ENCODE assay signal across 12 cellular contexts in the genomic region with DNA sequence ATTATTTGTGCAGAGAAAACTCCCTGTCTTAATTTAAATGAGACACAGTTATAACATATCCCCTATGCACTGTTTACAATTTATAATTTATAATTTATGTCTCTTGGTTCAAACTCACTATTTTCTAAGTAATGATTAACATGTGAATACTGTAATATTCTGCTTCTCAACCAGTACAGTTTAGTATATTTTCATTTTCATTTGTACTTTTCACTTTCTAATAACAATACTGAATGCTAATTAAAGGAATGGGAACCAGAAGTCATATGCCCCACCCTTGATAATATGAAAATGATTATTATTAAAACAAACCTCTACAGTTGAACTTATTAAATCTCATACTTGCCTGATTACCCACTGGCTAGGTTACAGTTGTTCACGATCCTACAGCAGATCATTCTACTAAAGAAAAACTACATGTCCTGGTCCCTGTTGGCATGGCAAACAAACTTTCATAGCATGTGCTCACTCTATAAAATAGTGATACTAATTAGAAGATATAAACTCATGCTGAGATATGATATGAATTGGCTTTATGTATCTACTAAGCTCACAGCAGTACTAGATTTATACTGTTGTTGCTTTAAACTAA.
DNase-seq lines count a peak whose midpoint lies in the region; ATAC-seq and TF ChIP-seq lines count a peak whose summit lies in the region.
"Had no signal": no experiment of that assay in that cellular context is flagged by ENCODE, and none has a peak within 500 bp of the region (broad histone marks: within the 10 kb centered on the region; RNA-seq: fewer than 3 reads in every experiment).

No MANE protein-coding gene starts in this region.

- no peak overlapping the region for H3K27ac ChIP-seq in coronary artery
- H3K27ac ChIP-seq: epithelial cell of prostate had no signal

- H3K4me3 ChIP-seq in coronary artery = no peak overlapping the region

- no peak for DNase-seq in iPS-NIHi11 (ENCODE audit: low spot score)
- DNase-seq in NCI-H2029 (lab: John Stamatoyannopoulos, UW) = no peak
- DNase-seq in coronary artery (ENCODE audit: low spot score) = no peak
- no peak for DNase-seq in GM13977 (ENCODE audit: low spot score)
- DNase-seq: hippocampal formation, KBM-7, PC-3 had no signal

- ATAC-seq in GM18502 (IDR thresholded peaks at IDR 0.05; ENCODE audit: poor library complexity, unreplicated experiment) (peak; percentile 52), GM19455 (IDR thresholded peaks at IDR 0.05; ENCODE audit: unreplicated experiment) (peak; percentile 54), HG02798 (IDR thresholded peaks at IDR 0.05; ENCODE audit: poor library complexity, unreplicated experiment) (peak; percentile 56), HG03460 (IDR thresholded peaks at IDR 0.05; ENCODE audit: unreplicated experiment) (peak; percentile 52)
- ATAC-seq: PC-3 had no signal

- no peak for TF ChIP-seq CTCF in coronary artery (IDR thresholded peaks at IDR 0.05)
- TF ChIP-seq CTCF in GM13977 (IDR thresholded peaks at IDR 0.05; ENCODE audit: extremely low read depth, insufficient read depth, missing control alignments) = no peak

- in situ Hi-C loops in GM13977 (cut with MboI; ENCODE audit: low pct_unique_long_range_greater_than_20kb, low sequenced_read_pairs, unreplicated experiment) = no loop called here
